1 cellular context compared by ENCODE assay signal in genomic region chr18:8785855-8786765, GRCh38.
TF ChIP-seq lines count a peak whose summit lies in the region.

No MANE protein-coding gene starts in this region.

TF ChIP-seq in WTC11, 78 proteins besides CTCF, POLR2A, EP300 and RAD21:
- TF ChIP-seq KAT7 (CRISPR knock-in tag; IDR thresholded peaks at IDR 0.05; ENCODE audit: borderline replicate concordance), result no peak
